ENCODE assay signal across 14 cellular contexts in genomic region chr14:25090716-25091454, GRCh38. TPM values are rescaled to one million over a fixed set of nuclear protein-coding genes. Genes with fewer than 3 reads are reported as not detected.
DNase-seq lines count a peak whose midpoint lies in the region; ATAC-seq and TF ChIP-seq lines count a peak whose summit lies in the region.
"Had no signal": no experiment of that assay in that cellular context is flagged by ENCODE, and none has a peak within 500 bp of the region (broad histone marks: within the 10 kb centered on the region; RNA-seq: fewer than 3 reads in every experiment).

No MANE protein-coding gene starts in this region.

- H3K4me1 ChIP-seq in uterus = no peaks in the 10 kb centered on the region
- H3K4me1 ChIP-seq in CD8-positive, alpha-beta T cell (ENCODE audit: insufficient read depth, low read length) = no peaks in the 10 kb centered on the region
- H3K4me1 ChIP-seq: breast epithelium had no signal

- H3K36me3 Mint-ChIP-seq in progenitor cell of endocrine pancreas (ENCODE audit: insufficient read depth) = no peaks in the 10 kb centered on the region
- H3K36me3 Mint-ChIP-seq in CD8-positive, alpha-beta T cell = no peaks in the 10 kb centered on the region
- H3K36me3 Mint-ChIP-seq: CD4-positive, alpha-beta memory T cell had no signal

- CTCF ChIA-PET in CD8-positive, alpha-beta T cell (lab: Charles Lee) = no interaction called here

- no peaks in the 10 kb centered on the region for H3K9me3 Mint-ChIP-seq in progenitor cell of endocrine pancreas (ENCODE audit: low read depth)
- no peaks in the 10 kb centered on the region for H3K9me3 Mint-ChIP-seq in CD8-positive, alpha-beta T cell
- H3K9me3 Mint-ChIP-seq: CD4-positive, alpha-beta memory T cell had no signal

- H3K4me3 Mint-ChIP-seq in progenitor cell of endocrine pancreas (ENCODE audit: low read depth) = no peak overlapping the region
- H3K4me3 Mint-ChIP-seq in CD8-positive, alpha-beta T cell = no peak overlapping the region
- H3K4me3 Mint-ChIP-seq: CD4-positive, alpha-beta memory T cell had no signal

- no peak for TF ChIP-seq CTCF in foreskin fibroblast (IDR thresholded peaks at IDR 0.05; ENCODE audit: low read depth, low read length)
- no peak for TF ChIP-seq CTCF in progenitor cell of endocrine pancreas (IDR thresholded peaks at IDR 0.05; ENCODE audit: unreplicated experiment)
- no peak for TF ChIP-seq CTCF in uterus (IDR thresholded peaks at IDR 0.05)
- no peak for TF ChIP-seq CTCF in CD8-positive, alpha-beta T cell (IDR thresholded peaks at IDR 0.05)

- H3K4me3 ChIP-seq in foreskin fibroblast (ENCODE audit: low read depth in 1 of 2, low read length in 2 of 2) (no peak overlapping the region), uterus (no peak overlapping the region)
- no peak overlapping the region for H3K4me3 ChIP-seq in CD8-positive, alpha-beta T cell (ENCODE audit: low read depth, low read length)
- H3K4me3 ChIP-seq: breast epithelium, SJCRH30 had no signal

- H3K27ac Mint-ChIP-seq in progenitor cell of endocrine pancreas = peak overlapping the region; percentile 92
- H3K27ac Mint-ChIP-seq in CD8-positive, alpha-beta T cell = no peak overlapping the region
- H3K27ac Mint-ChIP-seq: CD4-positive, alpha-beta memory T cell had no signal

- H3K27me3 Mint-ChIP-seq in progenitor cell of endocrine pancreas = peaks cover 36% of the 10 kb centered on the region
- H3K27me3 Mint-ChIP-seq in CD8-positive, alpha-beta T cell (ENCODE audit: low read depth) = peaks cover 25% of the 10 kb centered on the region

- no peak overlapping the region for H3K27ac ChIP-seq in uterus
- H3K27ac ChIP-seq in CD8-positive, alpha-beta T cell (ENCODE audit: low read depth, low read length) = no peak overlapping the region
- H3K27ac ChIP-seq: breast epithelium, HL-60, SJCRH30 had no signal

- intact Hi-C loops in sciatic nerve (cut with DNase I) (no loop called here), uterus (cut with DNase I; ENCODE audit: low total_unique reads) (no loop called here)
- intact Hi-C loops in CD8-positive, alpha-beta T cell (cut with DNase I, micrococcal nuclease) = no loop called here

- no peaks in the 10 kb centered on the region for H3K9me3 ChIP-seq in uterus
- H3K9me3 ChIP-seq in CD8-positive, alpha-beta T cell (ENCODE audit: low read length) = no peaks in the 10 kb centered on the region
- H3K9me3 ChIP-seq: breast epithelium, SJCRH30 had no signal

- no peak for TF ChIP-seq POLR2A in uterus (IDR thresholded peaks at IDR 0.05)

- no peaks in the 10 kb centered on the region for H3K27me3 ChIP-seq in uterus
- H3K27me3 ChIP-seq in CD8-positive, alpha-beta T cell (ENCODE audit: insufficient read depth, low read length) = no peaks in the 10 kb centered on the region
- H3K27me3 ChIP-seq: breast epithelium, SJCRH30 had no signal

- POLR2A ChIA-PET in CD8-positive, alpha-beta T cell (lab: Charles Lee) = no interaction called here

- no peaks in the 10 kb centered on the region for H3K36me3 ChIP-seq in uterus
- H3K36me3 ChIP-seq in CD8-positive, alpha-beta T cell (ENCODE audit: insufficient read depth, low read length) = no peaks in the 10 kb centered on the region
- H3K36me3 ChIP-seq: breast epithelium, SJCRH30 had no signal

- peak; percentile 1 for DNase-seq in DMS53 treated with DMSO at 0.1 percent for 48 hours (lab: John Stamatoyannopoulos, UW; ENCODE audit: unreplicated experiment)
- DNase-seq in RKO (ENCODE audit: low spot score) = peak; percentile 14
- peak; percentile 63 to 78 for DNase-seq in foreskin fibroblast
- no peak for DNase-seq in progenitor cell of endocrine pancreas (ENCODE audit: low spot score, unreplicated experiment)
- DNase-seq in sciatic nerve (ENCODE audit: low spot score) = no peak
- DNase-seq in uterus = no peak
- DNase-seq in CD8-positive, alpha-beta T cell = no peak
- DNase-seq: CD4-positive, alpha-beta memory T cell; NCI-H2081 treated with DMSO at 0.1 percent for 48 hours had no signal

- H3K4me1 Mint-ChIP-seq in progenitor cell of endocrine pancreas (ENCODE audit: low read depth) = peaks cover 49% of the 10 kb centered on the region
- no peaks in the 10 kb centered on the region for H3K4me1 Mint-ChIP-seq in CD8-positive, alpha-beta T cell (ENCODE audit: low read depth)
- H3K4me1 Mint-ChIP-seq: CD4-positive, alpha-beta memory T cell had no signal

- no peak for ATAC-seq in sciatic nerve
- ATAC-seq in HG02970 (IDR thresholded peaks at IDR 0.05; ENCODE audit: low FRiP score, unreplicated experiment) = no peak
- no peak for ATAC-seq in CD8-positive, alpha-beta T cell
- ATAC-seq: HCT116 had no signal

RNA-seq across cellular contexts. Expression of gene STXBP6, which starts 40.9 kb away (rescaled TPM):
- total RNA-seq in progenitor cell of endocrine pancreas (11.7 and 11.9 TPM in 2 replicates), sciatic nerve (18.1 TPM), uterus (10 to 100 TPM; 11.9 to 30.5 (median 14.6) TPM)
- total RNA-seq in CD8-positive, alpha-beta T cell = not detected
- total RNA-seq: CD4-positive, alpha-beta memory T cell had no signal

Comparison
In these comparisons a context has a peak if more than half of its experiments do, and no peak if none do; other contexts are left out.
1. DNase-seq: peak in DMS53 treated with DMSO at 0.1 percent for 48 hours (single experiment), RKO (single experiment) and foreskin fibroblast (2 of 2); none in progenitor cell of endocrine pancreas (single experiment), sciatic nerve (single experiment), uterus (0 of 2) and CD8-positive, alpha-beta T cell (0 of 7).
2. RNA of gene STXBP6, which starts 40.9 kb away (total RNA-seq): 18.1 TPM in sciatic nerve (single experiment), 11.9 to 30.5 TPM in uterus and 11.7 to 11.9 TPM in progenitor cell of endocrine pancreas; not detected in CD8-positive, alpha-beta T cell; every median in the first group is over 10 times any median in the second.